ENCODE assay signal across 1 cellular context in genomic region chr7:90213521-90213920, GRCh38.
A peak's percentile ranks its signal among the peaks of the same experiment; 100 is the strongest.
TF ChIP-seq lines count a peak whose summit lies in the region.

No MANE protein-coding gene starts in this region.

TF ChIP-seq in GM12878, 131 proteins besides CTCF, POLR2A, EP300 and RAD21:
- no peak for TF ChIP-seq PKNOX1 (IDR thresholded peaks at IDR 0.05)
- TF ChIP-seq MLLT1 (IDR thresholded peaks at IDR 0.05), result 0 out of 2 replicates have a peak, but pooled peaks have one; percentile 47
